In genomic region chr20:38962044-38962897, GRCh38 we compare ENCODE assay signal across 1 cellular context.
TF ChIP-seq lines count a peak whose summit lies in the region.

DHX35 (plus strand) TSS chr20:38962344; CDS start chr20:38962368, 24 bp downstream.

TF ChIP-seq in GM12878, 131 proteins besides CTCF, POLR2A, EP300 and RAD21 (continued from another document and continues in another):
- TF ChIP-seq ZBTB11 (CRISPR knock-in tag; IDR thresholded peaks at IDR 0.05) (no peak), EED (IDR thresholded peaks at IDR 0.05; ENCODE audit: low read depth) (no peak; the same call in 1 of the 2 replicates), ZZZ3 (IDR thresholded peaks at IDR 0.05; ENCODE audit: control insufficient read depth, insufficient read length, low read depth) (no peak), PBX3 (IDR thresholded peaks at IDR 0.05; ENCODE audit: insufficient replicate concordance, low read depth, low read length) (no peak), HDAC2 (IDR thresholded peaks at IDR 0.05) (0 out of 2 replicates have a peak, but pooled peaks have one; percentile 71), RUNX3 (IDR thresholded peaks at IDR 0.05; ENCODE audit: low read length) (0 out of 2 replicates have a peak, but pooled peaks have one; percentile 30), NFYA (IDR thresholded peaks at IDR 0.05; ENCODE audit: borderline replicate concordance, low read depth, low read length) (no peak), NFXL1 (IDR thresholded peaks at IDR 0.05; ENCODE audit: borderline replicate concordance) (no peak), NR2F1 (conservative IDR thresholded peaks at IDR 0.05) (peak; percentile 98), IRF3 (IDR thresholded peaks at IDR 0.05) (peak; percentile 74; the same call in 1 of the 2 replicates), ZNF24 (IDR thresholded peaks at IDR 0.05) (no peak), IKZF2 (IDR thresholded peaks at IDR 0.05) (no peak; a peak in 1 of 4 replicates), E2F8 (IDR thresholded peaks at IDR 0.05; ENCODE audit: low read depth, partially characterized antibody) (no peak), SRF (IDR thresholded peaks at IDR 0.05; ENCODE audit: low read depth in 2 of 2, low read length in 2 of 2) (0 out of 4 replicates have a peak, but pooled peaks of 1 of the 2 experiments have one; percentile 4), KLF5 (IDR thresholded peaks at IDR 0.05; ENCODE audit: partially characterized antibody) (peak; percentile 12), MYC (IDR thresholded peaks at IDR 0.05; ENCODE audit: insufficient read depth, insufficient read length, insufficient replicate concordance, low read length, severe bottlenecking) (no peak), KAT2A (conservative IDR thresholded peaks at IDR 0.05; ENCODE audit: control insufficient read depth, low read depth, low read length) (no peak), CREM (IDR thresholded peaks at IDR 0.05; ENCODE audit: low read depth) (no peak), NFIC (IDR thresholded peaks at IDR 0.05; ENCODE audit: low read depth, low read length) (no peak), BRCA1 (IDR thresholded peaks at IDR 0.05; ENCODE audit: low read depth, low read length) (no peak), PAX8 (IDR thresholded peaks at IDR 0.05) (no peak), SMAD1 (IDR thresholded peaks at IDR 0.05; ENCODE audit: low read depth, partially characterized antibody) (no peak), SMC3 (IDR thresholded peaks at IDR 0.05; ENCODE audit: borderline replicate concordance, low read length) (peak; percentile 19; the same call in 1 of the 2 replicates), NKRF (conservative IDR thresholded peaks at IDR 0.05) (peak; percentile 86), IKZF1 (conservative IDR thresholded peaks at IDR 0.05) (peak; percentile 87), RELA (IDR thresholded peaks at IDR 0.05; ENCODE audit: borderline replicate concordance, partially characterized antibody) (peak; percentile 87), ASH2L (IDR thresholded peaks at IDR 0.05; ENCODE audit: borderline replicate concordance, low read depth) (peak; percentile 99; the same call in 1 of the 2 replicates), YBX1 (IDR thresholded peaks at IDR 0.05) (no peak), MAX (IDR thresholded peaks at IDR 0.05; ENCODE audit: low read depth, low read length) (peak; percentile 98), ZNF622 (IDR thresholded peaks at IDR 0.05) (no peak), HSF1 (IDR thresholded peaks at IDR 0.05; ENCODE audit: low read depth, low read length) (no peak; the same call in 1 of the 2 replicates), IRF4 (IDR thresholded peaks at IDR 0.05; ENCODE audit: low read depth, low read length) (0 out of 2 replicates have a peak, but pooled peaks have one; percentile 14), USF1 (IDR thresholded peaks at IDR 0.05; ENCODE audit: borderline replicate concordance, extremely low read length, insufficient read depth, low read depth, low read length) (peak; percentile 100), BCL11A (IDR thresholded peaks at IDR 0.05; ENCODE audit: low read depth, low read length) (no peak), WRNIP1 (IDR thresholded peaks at IDR 0.05; ENCODE audit: borderline replicate concordance, low read depth, low read length) (no peak), CBFB (IDR thresholded peaks at IDR 0.05; ENCODE audit: low read depth) (no peak), RB1 (IDR thresholded peaks at IDR 0.05; ENCODE audit: borderline replicate concordance) (peak; percentile 91; the same call in 1 of the 2 replicates), CBX5 (IDR thresholded peaks at IDR 0.05; ENCODE audit: low read depth) (no peak), GATAD2B (conservative IDR thresholded peaks at IDR 0.05; ENCODE audit: low read depth) (peak; percentile 87; the same call in 1 of the 2 replicates), SKIL (IDR thresholded peaks at IDR 0.05; ENCODE audit: low read depth, poor library complexity, severe bottlenecking) (no peak), EZH2 (IDR thresholded peaks at IDR 0.05; ENCODE audit: borderline replicate concordance, control insufficient read depth, low read depth, low read length) (no peak), PKNOX1 (IDR thresholded peaks at IDR 0.05) (peak; percentile 57), SREBF2 (IDR thresholded peaks at IDR 0.05; ENCODE audit: low read length) (no peak), EGR1 (IDR thresholded peaks at IDR 0.05; ENCODE audit: borderline replicate concordance in 1 of 2, low read depth in 2 of 2, low read length in 2 of 2) (peak; percentile 20 to 93), TCF7 (IDR thresholded peaks at IDR 0.05; ENCODE audit: borderline replicate concordance) (no peak), NR2C2 (IDR thresholded peaks at IDR 0.05; ENCODE audit: borderline replicate concordance, control insufficient read depth, insufficient read length, low read depth) (peak; percentile 87)
